In genomic region chr2:8684885-8685696, GRCh38 we compare ENCODE assay signal across 8 cellular contexts. TPM values are rescaled to one million over a fixed set of nuclear protein-coding genes. Genes with fewer than 3 reads are reported as not detected.
DNase-seq lines count a peak whose midpoint lies in the region; ATAC-seq and TF ChIP-seq lines count a peak whose summit lies in the region.

No MANE protein-coding gene starts in this region.

- ATAC-seq in WTC11 (peak; percentile 6), right lobe of liver (peak; percentile 13 to 34 (median 27)), HG02870 (IDR thresholded peaks at IDR 0.05; ENCODE audit: unreplicated experiment) (no peak)

- DNase-seq in A172 (ENCODE audit: low spot score) (peak; percentile 16), NCI-H1417 (lab: John Stamatoyannopoulos, UW) (peak; percentile 90 to 96 (median 90)), WTC11 (ENCODE audit: low spot score) (peak; percentile 72), right lobe of liver (peak; percentile 90 to 92 (median 91))
- DNase-seq in stimulated activated CD4-positive, alpha-beta T cell treated with anti-CD3 and anti-CD28 coated beads, Interleukin-4, amount 100 ng/mL, for 24 hours, result peak; percentile 62

- 3% methylated on average over 5 of the region's 87 CpGs for WGBS in right lobe of liver (ENCODE audit: insufficient coverage, low coverage, low lambda C conversion rate, missing lambda C conversion rate)

- H3K4me1 Mint-ChIP-seq in WTC11, result peaks cover 31% of the 10 kb centered on the region

- H3K27me3 Mint-ChIP-seq in WTC11 (ENCODE audit: low read depth), result peaks cover 24% of the 10 kb centered on the region

- H3K27ac Mint-ChIP-seq in WTC11, result no peak overlapping the region

- POLR2A ChIA-PET in WTC11 (lab: Charles Lee), result interaction anchor here (0.6 to 1.3 kb wide), 3 partner anchors 101 to 806 kb away, joined by 3 to 6 read pairs (median 3); no protein-coding TSS in a partner anchor

- TF ChIP-seq CTCF in WTC11 (IDR thresholded peaks at IDR 0.05), result no peak
- TF ChIP-seq CTCF in right lobe of liver (IDR thresholded peaks at IDR 0.05), result no peak

- peak overlapping the region; percentile 56 to 93 (median 91) for H3K4me3 ChIP-seq in right lobe of liver

- H3K36me3 ChIP-seq in right lobe of liver, result no peaks in the 10 kb centered on the region

- CTCF ChIA-PET in WTC11 (lab: Charles Lee), result interaction anchor here (0.6 to 1.6 kb wide), 4 partner anchors 8 to 1252 kb away, joined by 3 to 8 read pairs (median 6); no protein-coding TSS in a partner anchor

- H3K27ac ChIP-seq in cingulate gyrus (ENCODE audit: low read depth, low read length), result peak overlapping the region; percentile 12
- peak overlapping the region; percentile 96 to 97 (median 96) for H3K27ac ChIP-seq in right lobe of liver

- H3K9me3 Mint-ChIP-seq in WTC11, result no peaks in the 10 kb centered on the region

- no peaks in the 10 kb centered on the region for H3K27me3 ChIP-seq in right lobe of liver

- TF ChIP-seq POLR2A in GM18526 (IDR thresholded peaks at IDR 0.05; ENCODE audit: extremely low read depth, insufficient read length) (peak; percentile 29), right lobe of liver (IDR thresholded peaks at IDR 0.05) (peak; percentile 65)

- no peaks in the 10 kb centered on the region for H3K9me3 ChIP-seq in right lobe of liver

- intact Hi-C loops in right lobe of liver (cut with DNase I), result loop anchor here (10.0 kb wide), 2 partner anchors 270 to 1260 kb away; no protein-coding TSS in a partner anchor

- peaks cover 17% of the 10 kb centered on the region for H3K36me3 Mint-ChIP-seq in WTC11

- peaks cover 0 to 9% (median 2%) of the 10 kb centered on the region in 4 donors for H3K4me1 ChIP-seq in right lobe of liver

- peak overlapping the region; percentile 94 for H3K4me3 Mint-ChIP-seq in WTC11

TF ChIP-seq in WTC11, 78 proteins besides CTCF, POLR2A, EP300 and RAD21 (continues in another document):
- TF ChIP-seq RELA (CRISPR knock-in tag; IDR thresholded peaks at IDR 0.05; ENCODE audit: borderline replicate concordance), result 0 out of 2 replicates have a peak, but pooled peaks have one; percentile 22
- peak; percentile 59; the same call in 1 of the 2 replicates for TF ChIP-seq AFF4 (CRISPR knock-in tag; IDR thresholded peaks at IDR 0.05; ENCODE audit: borderline replicate concordance)
- TF ChIP-seq MYBL2 (CRISPR knock-in tag; IDR thresholded peaks at IDR 0.05), result peak; percentile 72; the same call in 1 of the 2 replicates
- TF ChIP-seq, protein P1, sequence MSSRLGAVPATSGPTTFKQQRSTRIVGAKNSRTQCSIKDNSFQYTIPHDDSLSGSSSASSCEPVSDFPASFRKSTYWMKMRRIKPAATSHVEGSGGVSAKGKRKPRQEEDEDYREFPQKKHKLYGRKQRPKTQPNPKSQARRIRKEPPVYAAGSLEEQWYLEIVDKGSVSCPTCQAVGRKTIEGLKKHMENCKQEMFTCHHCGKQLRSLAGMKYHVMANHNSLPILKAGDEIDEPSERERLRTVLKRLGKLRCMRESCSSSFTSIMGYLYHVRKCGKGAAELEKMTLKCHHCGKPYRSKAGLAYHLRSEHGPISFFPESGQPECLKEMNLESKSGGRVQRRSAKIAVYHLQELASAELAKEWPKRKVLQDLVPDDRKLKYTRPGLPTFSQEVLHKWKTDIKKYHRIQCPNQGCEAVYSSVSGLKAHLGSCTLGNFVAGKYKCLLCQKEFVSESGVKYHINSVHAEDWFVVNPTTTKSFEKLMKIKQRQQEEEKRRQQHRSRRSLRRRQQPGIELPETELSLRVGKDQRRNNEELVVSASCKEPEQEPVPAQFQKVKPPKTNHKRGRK (CRISPR knock-in tag; IDR thresholded peaks at IDR 0.05; ENCODE audit: borderline replicate concordance), result no peak
- no peak for TF ChIP-seq ATF3 (CRISPR knock-in tag; conservative IDR thresholded peaks at IDR 0.05)
- no peak for TF ChIP-seq ZNF423 (CRISPR knock-in tag; IDR thresholded peaks at IDR 0.05)
- TF ChIP-seq, protein P2, sequence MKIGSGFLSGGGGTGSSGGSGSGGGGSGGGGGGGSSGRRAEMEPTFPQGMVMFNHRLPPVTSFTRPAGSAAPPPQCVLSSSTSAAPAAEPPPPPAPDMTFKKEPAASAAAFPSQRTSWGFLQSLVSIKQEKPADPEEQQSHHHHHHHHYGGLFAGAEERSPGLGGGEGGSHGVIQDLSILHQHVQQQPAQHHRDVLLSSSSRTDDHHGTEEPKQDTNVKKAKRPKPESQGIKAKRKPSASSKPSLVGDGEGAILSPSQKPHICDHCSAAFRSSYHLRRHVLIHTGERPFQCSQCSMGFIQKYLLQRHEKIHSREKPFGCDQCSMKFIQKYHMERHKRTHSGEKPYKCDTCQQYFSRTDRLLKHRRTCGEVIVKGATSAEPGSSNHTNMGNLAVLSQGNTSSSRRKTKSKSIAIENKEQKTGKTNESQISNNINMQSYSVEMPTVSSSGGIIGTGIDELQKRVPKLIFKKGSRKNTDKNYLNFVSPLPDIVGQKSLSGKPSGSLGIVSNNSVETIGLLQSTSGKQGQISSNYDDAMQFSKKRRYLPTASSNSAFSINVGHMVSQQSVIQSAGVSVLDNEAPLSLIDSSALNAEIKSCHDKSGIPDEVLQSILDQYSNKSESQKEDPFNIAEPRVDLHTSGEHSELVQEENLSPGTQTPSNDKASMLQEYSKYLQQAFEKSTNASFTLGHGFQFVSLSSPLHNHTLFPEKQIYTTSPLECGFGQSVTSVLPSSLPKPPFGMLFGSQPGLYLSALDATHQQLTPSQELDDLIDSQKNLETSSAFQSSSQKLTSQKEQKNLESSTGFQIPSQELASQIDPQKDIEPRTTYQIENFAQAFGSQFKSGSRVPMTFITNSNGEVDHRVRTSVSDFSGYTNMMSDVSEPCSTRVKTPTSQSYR (CRISPR knock-in tag; IDR thresholded peaks at IDR 0.05), result peak; percentile 79; the same call in 1 of the 2 replicates
- TF ChIP-seq NFE2L1 (CRISPR knock-in tag; IDR thresholded peaks at IDR 0.05), result peak; percentile 85; the same call in 1 of the 2 replicates
- TF ChIP-seq, protein P3, sequence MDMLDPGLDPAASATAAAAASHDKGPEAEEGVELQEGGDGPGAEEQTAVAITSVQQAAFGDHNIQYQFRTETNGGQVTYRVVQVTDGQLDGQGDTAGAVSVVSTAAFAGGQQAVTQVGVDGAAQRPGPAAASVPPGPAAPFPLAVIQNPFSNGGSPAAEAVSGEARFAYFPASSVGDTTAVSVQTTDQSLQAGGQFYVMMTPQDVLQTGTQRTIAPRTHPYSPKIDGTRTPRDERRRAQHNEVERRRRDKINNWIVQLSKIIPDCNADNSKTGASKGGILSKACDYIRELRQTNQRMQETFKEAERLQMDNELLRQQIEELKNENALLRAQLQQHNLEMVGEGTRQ (CRISPR knock-in tag; IDR thresholded peaks at IDR 0.05), result peak; percentile 74

RNA-seq across cellular contexts. Expression of gene ID2, which starts 3.2 kb away (rescaled TPM):
- total RNA-seq in A172 (2014; rRNA removed; shearing (Covaris generic)), result 63.8 and 98.8 TPM in 2 replicates
- total RNA-seq in WTC11 (2021) (38.6 to 55.0 TPM (median 47.0 TPM) in 3 replicates), right lobe of liver (100 to 1,000 TPM; 103 to 520 (median 191) TPM)

Comparison
In these comparisons a context has a peak if more than half of its experiments do, and no peak if none do; other contexts are left out.
1. DNase-seq: peak in every context shown above with its lines; median percentile 91 in right lobe of liver; 90 in NCI-H1417; 72 in WTC11; 62 in stimulated activated CD4-positive, alpha-beta T cell treated with anti-CD3 and anti-CD28 coated beads, Interleukin-4, amount 100 ng/mL, for 24 hours; 16 in A172.